Comparison of ENCODE assay signal across 1 cellular context in genomic region chr21:41641510-41641815, GRCh38.
TF ChIP-seq lines count a peak whose summit lies in the region.

No MANE protein-coding gene starts in this region.

TF ChIP-seq in HCT116, 20 proteins besides CTCF, POLR2A, EP300 and RAD21 (continued from another document):
- TF ChIP-seq ZBTB33 (IDR thresholded peaks at IDR 0.05; ENCODE audit: extremely low read depth, insufficient replicate concordance, low read length) (no peak), ZNF274 (IDR thresholded peaks at IDR 0.05; ENCODE audit: low read depth, low read length) (no peak), JUND (IDR thresholded peaks at IDR 0.05) (no peak), MAX (IDR thresholded peaks at IDR 0.05) (no peak), TCF7L2 (IDR thresholded peaks at IDR 0.05; ENCODE audit: borderline replicate concordance, extremely low read depth, insufficient read depth, insufficient read length) (no peak), ELF1 (IDR thresholded peaks at IDR 0.05; ENCODE audit: borderline replicate concordance, low read depth) (no peak), ATF3 (IDR thresholded peaks at IDR 0.05) (no peak), SP1 (IDR thresholded peaks at IDR 0.05; ENCODE audit: low read depth) (no peak), FOSL1 (IDR thresholded peaks at IDR 0.05; ENCODE audit: low read depth) (no peak), SIN3A (IDR thresholded peaks at IDR 0.05; ENCODE audit: low read depth) (no peak), EZH2phosphoT487 (IDR thresholded peaks at IDR 0.05; ENCODE audit: borderline replicate concordance) (no peak), EZH2 (IDR thresholded peaks at IDR 0.05) (no peak), CBX3 (IDR thresholded peaks at IDR 0.05; ENCODE audit: low read depth) (no peak), YY1 (IDR thresholded peaks at IDR 0.05; ENCODE audit: extremely low read depth, insufficient replicate concordance, low read depth, low read length) (no peak), ZFX (IDR thresholded peaks at IDR 0.05) (no peak), POLR2AphosphoS5 (IDR thresholded peaks at IDR 0.05; ENCODE audit: low read depth, low read length) (no peak)
